13 cellular contexts compared by ENCODE assay signal in the genomic region with DNA sequence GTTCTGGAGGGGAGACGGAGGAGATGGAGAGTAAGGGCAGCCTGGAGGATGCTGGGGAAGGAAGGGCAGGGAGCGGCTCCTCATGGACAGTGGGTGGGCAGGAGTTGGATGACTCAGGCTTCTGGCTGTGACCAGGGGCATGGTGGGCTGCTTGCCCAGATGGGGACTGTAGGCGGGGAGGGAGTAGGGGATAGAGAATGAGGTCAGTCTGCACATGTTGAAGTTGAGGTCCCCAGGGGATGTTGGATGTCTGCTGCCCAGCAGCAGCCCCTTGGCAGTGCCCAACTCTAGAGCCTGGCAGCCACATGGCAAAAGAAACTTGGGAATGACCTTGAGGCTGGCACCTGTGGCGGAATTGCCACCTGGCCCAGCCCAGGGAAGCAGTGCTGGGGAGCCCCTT. TPM values are rescaled to one million over a fixed set of nuclear protein-coding genes. Genes with fewer than 3 reads are reported as not detected.
DNase-seq lines count a peak whose midpoint lies in the region; ATAC-seq and TF ChIP-seq lines count a peak whose summit lies in the region.
"Had no signal": no experiment of that assay in that cellular context is flagged by ENCODE, and none has a peak within 500 bp of the region (broad histone marks: within the 10 kb centered on the region; RNA-seq: fewer than 3 reads in every experiment).

No MANE protein-coding gene starts in this region.

- H3K4me1 ChIP-seq in transverse colon = peaks cover 2 to 29% (median 5%) of the 10 kb centered on the region in 4 donors
- H3K4me1 ChIP-seq: testis had no signal

- H3K4me1 Mint-ChIP-seq in natural killer cell treated with Interleukin-12 subunit alpha and Interleukin-12 subunit beta and Interleukin-15 and Interleukin-18, amount 100 ng/mL, for 72 hours (ENCODE audit: low read depth in 2 of 2) = peaks cover 0 to 5% of the 10 kb centered on the region in 2 donors
- no peaks in the 10 kb centered on the region for H3K4me1 Mint-ChIP-seq in natural killer cell

- intact Hi-C loops in natural killer cell (cut with micrococcal nuclease) (no loop called here), sciatic nerve (cut with DNase I) (no loop called here), transverse colon (cut with DNase I; ENCODE audit: low total_unique reads) (no loop called here)

- DNase-seq in natural killer cell treated with Interleukin-12 subunit alpha and Interleukin-12 subunit beta and Interleukin-15 and Interleukin-18, amount 100 ng/mL, for 72 hours (ENCODE audit: low spot score) = peak; percentile 8
- no peak for DNase-seq in natural killer cell
- peak; percentile 74 for DNase-seq in fibroblast of the conjunctiva (ENCODE audit: low read depth)
- DNase-seq in sciatic nerve (ENCODE audit: low spot score) = no peak
- DNase-seq in transverse colon = no peak
- no peak for DNase-seq in NCI-H524 treated with DMSO at 0.1 percent for 48 hours (lab: John Stamatoyannopoulos, UW)
- DNase-seq: activated CD4-positive, alpha-beta T cell treated with anti-CD3 and anti-CD28 coated beads for 36 hours; NCI-H1436 treated with DMSO at 0.1 percent for 48 hours; NK-92 treated with Interleukin-12 subunit alpha and Interleukin-12 subunit beta, amount 100 ng/mL, for 24 hours had no signal

- no peaks in the 10 kb centered on the region for H3K36me3 ChIP-seq in transverse colon

- H3K27me3 Mint-ChIP-seq in natural killer cell treated with Interleukin-12 subunit alpha and Interleukin-12 subunit beta and Interleukin-15 and Interleukin-18, amount 100 ng/mL, for 72 hours = peaks cover 0 to 3% of the 10 kb centered on the region in 2 donors
- no peaks in the 10 kb centered on the region for H3K27me3 Mint-ChIP-seq in natural killer cell (ENCODE audit: low read depth in 2 of 2)
- H3K27me3 Mint-ChIP-seq: activated CD4-positive, alpha-beta T cell treated with anti-CD3 and anti-CD28 coated beads for 36 hours had no signal

- H3K27me3 ChIP-seq in transverse colon = no peaks in the 10 kb centered on the region
- H3K27me3 ChIP-seq: testis had no signal

- H3K4me3 Mint-ChIP-seq in natural killer cell treated with Interleukin-12 subunit alpha and Interleukin-12 subunit beta and Interleukin-15 and Interleukin-18, amount 100 ng/mL, for 72 hours = no peak overlapping the region
- no peak overlapping the region for H3K4me3 Mint-ChIP-seq in natural killer cell
- H3K4me3 Mint-ChIP-seq: activated CD4-positive, alpha-beta T cell treated with anti-CD3 and anti-CD28 coated beads for 36 hours had no signal

- H3K27ac ChIP-seq in transverse colon = peak overlapping the region in 2 of 4 donors; percentile 17 to 20
- H3K27ac ChIP-seq: testis had no signal

- H3K27ac Mint-ChIP-seq in natural killer cell treated with Interleukin-12 subunit alpha and Interleukin-12 subunit beta and Interleukin-15 and Interleukin-18, amount 100 ng/mL, for 72 hours = no peak overlapping the region
- no peak overlapping the region for H3K27ac Mint-ChIP-seq in natural killer cell
- H3K27ac Mint-ChIP-seq: activated CD4-positive, alpha-beta T cell treated with anti-CD3 and anti-CD28 coated beads for 36 hours; activated T-helper 2 cell treated with anti-CD3 and anti-CD28 coated beads, Interferon-gamma antibody, Interleukin-2, Interleukin-4, amounts not matched to agents 10 μg/mL and 5 μg/mL and 100 μg/mL, durations not matched to agents 14 hours and 24 hours and 36 hours had no signal

- TF ChIP-seq EP300 in transverse colon (IDR thresholded peaks at IDR 0.05; ENCODE audit: low read depth) = no peak

- TF ChIP-seq POLR2A in transverse colon (IDR thresholded peaks at IDR 0.05) = no peak

- no peak overlapping the region for H3K4me3 ChIP-seq in transverse colon
- H3K4me3 ChIP-seq: testis had no signal

- no peaks in the 10 kb centered on the region for H3K9me3 Mint-ChIP-seq in natural killer cell treated with Interleukin-12 subunit alpha and Interleukin-12 subunit beta and Interleukin-15 and Interleukin-18, amount 100 ng/mL, for 72 hours
- H3K9me3 Mint-ChIP-seq in natural killer cell = no peaks in the 10 kb centered on the region
- H3K9me3 Mint-ChIP-seq: activated T-helper 2 cell treated with anti-CD3 and anti-CD28 coated beads, Interferon-gamma antibody, Interleukin-2, Interleukin-4, amounts not matched to agents 10 μg/mL and 5 μg/mL and 100 μg/mL, durations not matched to agents 14 hours and 24 hours and 36 hours had no signal

- no peaks in the 10 kb centered on the region for H3K36me3 Mint-ChIP-seq in natural killer cell treated with Interleukin-12 subunit alpha and Interleukin-12 subunit beta and Interleukin-15 and Interleukin-18, amount 100 ng/mL, for 72 hours
- no peaks in the 10 kb centered on the region for H3K36me3 Mint-ChIP-seq in natural killer cell

- in situ Hi-C loops in transverse colon (cut with MboI; ENCODE audit: low pct_ligation_motif_present in 1 of 4, low pct_unique_long_range_greater_than_20kb in 1 of 4, low sequenced_read_pairs in 3 of 4) = no loop called here

- no peaks in the 10 kb centered on the region for H3K9me3 ChIP-seq in transverse colon
- H3K9me3 ChIP-seq: testis had no signal

- no peak for ATAC-seq in natural killer cell treated with Interleukin-12 subunit alpha and Interleukin-12 subunit beta and Interleukin-15 and Interleukin-18, amount 100 ng/mL, for 72 hours
- ATAC-seq in natural killer cell = no peak
- ATAC-seq in sciatic nerve = peak; percentile 32
- no peak for ATAC-seq in HG02981 (IDR thresholded peaks at IDR 0.05; ENCODE audit: unreplicated experiment)
- no peak for ATAC-seq in HG03442 (IDR thresholded peaks at IDR 0.05; ENCODE audit: unreplicated experiment)
- ATAC-seq: activated CD4-positive, alpha-beta T cell treated with anti-CD3 and anti-CD28 coated beads for 36 hours had no signal

- TF ChIP-seq CTCF in natural killer cell (IDR thresholded peaks at IDR 0.05) = no peak
- no peak for TF ChIP-seq CTCF in transverse colon (IDR thresholded peaks at IDR 0.05)

- WGBS in transverse colon (ENCODE audit: low coverage in 1 of 2), 2 donors = 89 to 93% methylated on average over 2 to 4 of the region's 4 CpGs

RNA-seq across cellular contexts. Expression of a gene that starts 6.4 kb away (rescaled TPM):
- 1 to 10 TPM; 6.6 to 9.6 TPM for total RNA-seq in natural killer cell treated with Interleukin-12 subunit alpha and Interleukin-12 subunit beta and Interleukin-15 and Interleukin-18, amount 100 ng/mL, for 72 hours
- 10 to 100 TPM in 2 of 3 donors, 1 to 10 TPM in 1; 9.7 to 16.4 (median 11.1) TPM for total RNA-seq in natural killer cell
- total RNA-seq in sciatic nerve = 53.8 TPM
- 10 to 100 TPM; 17.1 to 68.1 (median 24.4) TPM for total RNA-seq in transverse colon

RNA-seq across cellular contexts. Expression of a gene that starts 13.3 kb away (rescaled TPM):
- total RNA-seq in natural killer cell treated with Interleukin-12 subunit alpha and Interleukin-12 subunit beta and Interleukin-15 and Interleukin-18, amount 100 ng/mL, for 72 hours = 10 to 100 TPM; 29.8 to 37.3 TPM
- 10 to 100 TPM; 33.4 to 39.0 (median 39.0) TPM for total RNA-seq in natural killer cell
- 65.4 TPM for total RNA-seq in sciatic nerve
- 100 to 1,000 TPM in 1 of 4 donors, 10 to 100 TPM in 3; 73.2 to 125 (median 93.6) TPM for total RNA-seq in transverse colon

RNA-seq across cellular contexts. Expression of a gene that starts 52.8 kb away (rescaled TPM):
- total RNA-seq in natural killer cell treated with Interleukin-12 subunit alpha and Interleukin-12 subunit beta and Interleukin-15 and Interleukin-18, amount 100 ng/mL, for 72 hours = 10 to 100 TPM in 1 of 2 donors, 1 to 10 TPM in 1; 4.2 to 15.1 TPM
- total RNA-seq in natural killer cell = under 1 TPM; 0.16 to 0.50 (median 0.20) TPM
- not detected for total RNA-seq in sciatic nerve
- under 1 TPM in 1 of 4 donors, not detected in 3; 0.41 TPM for total RNA-seq in transverse colon

Comparison
In these comparisons a context has a peak if more than half of its experiments do, and no peak if none do; other contexts are left out.
1. DNase-seq: peak in natural killer cell treated with Interleukin-12 subunit alpha and Interleukin-12 subunit beta and Interleukin-15 and Interleukin-18, amount 100 ng/mL, for 72 hours (single experiment) and fibroblast of the conjunctiva (single experiment); none in natural killer cell (single experiment), sciatic nerve (single experiment), transverse colon (single experiment) and NCI-H524 treated with DMSO at 0.1 percent for 48 hours (single experiment).